20 cellular contexts compared by ENCODE assay signal in genomic region chr7:3246133-3246532, GRCh38. TPM values are rescaled to one million over a fixed set of nuclear protein-coding genes. Genes with fewer than 3 reads are reported as not detected.
DNase-seq lines count a peak whose midpoint lies in the region; ATAC-seq and TF ChIP-seq lines count a peak whose summit lies in the region.
"Had no signal": no experiment of that assay in that cellular context is flagged by ENCODE, and none has a peak within 500 bp of the region (broad histone marks: within the 10 kb centered on the region; RNA-seq: fewer than 3 reads in every experiment).

No MANE protein-coding gene starts in this region.

- peak overlapping the region; percentile 28 for H3K4me2 ChIP-seq in neural progenitor cell

- no peak for ATAC-seq in foreskin keratinocyte
- ATAC-seq in GM21447 (IDR thresholded peaks at IDR 0.05; ENCODE audit: unreplicated experiment) = no peak

- H3K9me3 Mint-ChIP-seq in neural progenitor cell = peaks cover 22% of the 10 kb centered on the region

- H3K36me3 ChIP-seq in WERI-Rb-1 = no peaks in the 10 kb centered on the region
- H3K36me3 ChIP-seq in neural progenitor cell = no peaks in the 10 kb centered on the region
- no peaks in the 10 kb centered on the region for H3K36me3 ChIP-seq in vagina
- H3K36me3 ChIP-seq: HAP-1 had no signal

- no peaks in the 10 kb centered on the region for H3K27me3 ChIP-seq in WERI-Rb-1 (ENCODE audit: insufficient read depth, low read depth, severe bottlenecking)
- no peaks in the 10 kb centered on the region for H3K27me3 ChIP-seq in neural progenitor cell
- no peaks in the 10 kb centered on the region for H3K27me3 ChIP-seq in vagina
- no peaks in the 10 kb centered on the region for H3K27me3 ChIP-seq in foreskin keratinocyte

- peaks cover 3% of the 10 kb centered on the region for H3K36me3 Mint-ChIP-seq in neural progenitor cell

- intact Hi-C loops in vagina (cut with DNase I) = no loop called here

- DNase-seq in NCI-H82 (lab: John Stamatoyannopoulos, UW) = peak; percentile 7
- no peak for DNase-seq in NCI-H82 treated with DMSO at 0.1 percent for 48 hours (lab: John Stamatoyannopoulos, UW; ENCODE audit: unreplicated experiment)
- peak; percentile 83 for DNase-seq in WERI-Rb-1
- peak; percentile 49 for DNase-seq in neural progenitor cell (ENCODE audit: low spot score)
- DNase-seq in vagina (ENCODE audit: extremely low spot score in 2 of 2) = peak; percentile 44 to 84
- DNase-seq in foreskin keratinocyte = no peak
- no peak for DNase-seq in GOT3 (lab: John Stamatoyannopoulos, UW)
- DNase-seq: 8988T; Calu3; CD4-positive, alpha-beta memory T cell; DND-41; NCI-H1105; NCI-H1694; NCI-H2107; NCI-H345; NCI-H69; OCI-M1; RPMI8226 had no signal

- no peak for TF ChIP-seq POLR2A in vagina (IDR thresholded peaks at IDR 0.05)

- H3K9me3 ChIP-seq in WERI-Rb-1 (ENCODE audit: severe bottlenecking) (no peaks in the 10 kb centered on the region), neural progenitor cell (ENCODE audit: low read depth) (no peaks in the 10 kb centered on the region), vagina (no peaks in the 10 kb centered on the region)
- H3K9me3 ChIP-seq: HAP-1 had no signal

- no peaks in the 10 kb centered on the region for H4K20me1 ChIP-seq in neural progenitor cell (ENCODE audit: low read depth)

- H3K27ac Mint-ChIP-seq in neural progenitor cell = no peak overlapping the region
- H3K27ac Mint-ChIP-seq: CD4-positive, alpha-beta memory T cell had no signal

- H3K4me1 ChIP-seq in neural progenitor cell = peaks cover 19% of the 10 kb centered on the region
- H3K4me1 ChIP-seq in vagina = peaks cover 24% of the 10 kb centered on the region
- H3K4me1 ChIP-seq in foreskin keratinocyte = no peaks in the 10 kb centered on the region
- H3K4me1 ChIP-seq: HAP-1 had no signal

- no peaks in the 10 kb centered on the region for H3K79me2 ChIP-seq in neural progenitor cell (ENCODE audit: low read depth)

- peaks cover 20% of the 10 kb centered on the region for H3F3A ChIP-seq in neural progenitor cell (ENCODE audit: low read depth)

- peaks cover 5% of the 10 kb centered on the region for H3K27me3 Mint-ChIP-seq in neural progenitor cell (ENCODE audit: insufficient read depth, low read depth)

- H3K27ac ChIP-seq in WERI-Rb-1 (peak overlapping the region; percentile 91), neural progenitor cell (peak overlapping the region; percentile 50), vagina (peak overlapping the region; percentile 0), foreskin keratinocyte (no peak overlapping the region)

- TF ChIP-seq CTCF in WERI-Rb-1 (IDR thresholded peaks at IDR 0.05; ENCODE audit: low read depth, low read length) (no peak), neural progenitor cell (IDR thresholded peaks at IDR 0.05) (no peak), vagina (IDR thresholded peaks at IDR 0.05) (no peak), foreskin keratinocyte (conservative IDR thresholded peaks at IDR 0.05) (no peak)

- H2AFZ ChIP-seq in neural progenitor cell (replicated peaks) = no peak overlapping the region

- no peak overlapping the region for H3K4me3 Mint-ChIP-seq in neural progenitor cell
- H3K4me3 Mint-ChIP-seq: CD4-positive, alpha-beta memory T cell had no signal

- no peak overlapping the region for H3K4me3 ChIP-seq in WERI-Rb-1 (ENCODE audit: low read depth, low read length)
- no peak overlapping the region for H3K4me3 ChIP-seq in neural progenitor cell
- no peak overlapping the region for H3K4me3 ChIP-seq in vagina
- H3K4me3 ChIP-seq: HAP-1 had no signal

- H3K9ac ChIP-seq in neural progenitor cell = no peak overlapping the region

- H3K4me1 Mint-ChIP-seq in neural progenitor cell = peaks cover 47% of the 10 kb centered on the region

RNA-seq across cellular contexts. Expression of gene SDK1, which starts 54.9 kb away (rescaled TPM):
- 4.4 and 4.9 TPM in 2 replicates for total RNA-seq in neural progenitor cell (ENCODE audit: low replicate concordance)
- 16.7 TPM for total RNA-seq in vagina
- total RNA-seq in foreskin keratinocyte = 0.58 and 0.63 TPM in 2 replicates
- 0.24 and 0.35 TPM in 2 replicates for polyA plus RNA-seq in foreskin keratinocyte
- polyA plus RNA-seq: CD4-positive, alpha-beta memory T cell had no signal

Comparison
In these comparisons a context has a peak if more than half of its experiments do, and no peak if none do; other contexts are left out.
1. DNase-seq: peak in NCI-H82 (single experiment), WERI-Rb-1 (single experiment), neural progenitor cell (single experiment) and vagina (2 of 2); none in NCI-H82 treated with DMSO at 0.1 percent for 48 hours (single experiment), foreskin keratinocyte (0 of 2) and GOT3 (single experiment).